Comparison of ENCODE assay signal across 2 cellular contexts in genomic region chr6:20773822-20774221, GRCh38.
A peak's percentile ranks its signal among the peaks of the same experiment; 100 is the strongest.
TF ChIP-seq lines count a peak whose summit lies in the region.

No MANE protein-coding gene starts in this region.

TF ChIP-seq in liver, 16 proteins besides CTCF, POLR2A, EP300 and RAD21 (continued from another document):
- TF ChIP-seq, protein P1, sequence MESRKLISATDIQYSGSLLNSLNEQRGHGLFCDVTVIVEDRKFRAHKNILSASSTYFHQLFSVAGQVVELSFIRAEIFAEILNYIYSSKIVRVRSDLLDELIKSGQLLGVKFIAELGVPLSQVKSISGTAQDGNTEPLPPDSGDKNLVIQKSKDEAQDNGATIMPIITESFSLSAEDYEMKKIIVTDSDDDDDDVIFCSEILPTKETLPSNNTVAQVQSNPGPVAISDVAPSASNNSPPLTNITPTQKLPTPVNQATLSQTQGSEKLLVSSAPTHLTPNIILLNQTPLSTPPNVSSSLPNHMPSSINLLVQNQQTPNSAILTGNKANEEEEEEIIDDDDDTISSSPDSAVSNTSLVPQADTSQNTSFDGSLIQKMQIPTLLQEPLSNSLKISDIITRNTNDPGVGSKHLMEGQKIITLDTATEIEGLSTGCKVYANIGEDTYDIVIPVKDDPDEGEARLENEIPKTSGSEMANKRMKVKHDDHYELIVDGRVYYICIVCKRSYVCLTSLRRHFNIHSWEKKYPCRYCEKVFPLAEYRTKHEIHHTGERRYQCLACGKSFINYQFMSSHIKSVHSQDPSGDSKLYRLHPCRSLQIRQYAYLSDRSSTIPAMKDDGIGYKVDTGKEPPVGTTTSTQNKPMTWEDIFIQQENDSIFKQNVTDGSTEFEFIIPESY (IDR thresholded peaks at IDR 0.05): peak; percentile 64
- TF ChIP-seq NR2F2 (IDR thresholded peaks at IDR 0.05) (peak; percentile 64), GABPA (IDR thresholded peaks at IDR 0.05 in 1 of 2, conservative IDR thresholded peaks at IDR 0.05 in 1 of 2) (no peak), FOXA1 (IDR thresholded peaks at IDR 0.05) (peak; percentile 83), HNF4G (IDR thresholded peaks at IDR 0.05) (peak; percentile 73), YY1 (IDR thresholded peaks at IDR 0.05) (peak; percentile 68), TAF1 (conservative IDR thresholded peaks at IDR 0.05) (no peak), ATF3 (IDR thresholded peaks at IDR 0.05) (peak; percentile 45), SP1 (IDR thresholded peaks at IDR 0.05) (peak; percentile 75)
- TF ChIP-seq, protein P2, sequence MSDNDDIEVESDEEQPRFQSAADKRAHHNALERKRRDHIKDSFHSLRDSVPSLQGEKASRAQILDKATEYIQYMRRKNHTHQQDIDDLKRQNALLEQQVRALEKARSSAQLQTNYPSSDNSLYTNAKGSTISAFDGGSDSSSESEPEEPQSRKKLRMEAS (IDR thresholded peaks at IDR 0.05): peak; percentile 72
- TF ChIP-seq, protein P3, sequence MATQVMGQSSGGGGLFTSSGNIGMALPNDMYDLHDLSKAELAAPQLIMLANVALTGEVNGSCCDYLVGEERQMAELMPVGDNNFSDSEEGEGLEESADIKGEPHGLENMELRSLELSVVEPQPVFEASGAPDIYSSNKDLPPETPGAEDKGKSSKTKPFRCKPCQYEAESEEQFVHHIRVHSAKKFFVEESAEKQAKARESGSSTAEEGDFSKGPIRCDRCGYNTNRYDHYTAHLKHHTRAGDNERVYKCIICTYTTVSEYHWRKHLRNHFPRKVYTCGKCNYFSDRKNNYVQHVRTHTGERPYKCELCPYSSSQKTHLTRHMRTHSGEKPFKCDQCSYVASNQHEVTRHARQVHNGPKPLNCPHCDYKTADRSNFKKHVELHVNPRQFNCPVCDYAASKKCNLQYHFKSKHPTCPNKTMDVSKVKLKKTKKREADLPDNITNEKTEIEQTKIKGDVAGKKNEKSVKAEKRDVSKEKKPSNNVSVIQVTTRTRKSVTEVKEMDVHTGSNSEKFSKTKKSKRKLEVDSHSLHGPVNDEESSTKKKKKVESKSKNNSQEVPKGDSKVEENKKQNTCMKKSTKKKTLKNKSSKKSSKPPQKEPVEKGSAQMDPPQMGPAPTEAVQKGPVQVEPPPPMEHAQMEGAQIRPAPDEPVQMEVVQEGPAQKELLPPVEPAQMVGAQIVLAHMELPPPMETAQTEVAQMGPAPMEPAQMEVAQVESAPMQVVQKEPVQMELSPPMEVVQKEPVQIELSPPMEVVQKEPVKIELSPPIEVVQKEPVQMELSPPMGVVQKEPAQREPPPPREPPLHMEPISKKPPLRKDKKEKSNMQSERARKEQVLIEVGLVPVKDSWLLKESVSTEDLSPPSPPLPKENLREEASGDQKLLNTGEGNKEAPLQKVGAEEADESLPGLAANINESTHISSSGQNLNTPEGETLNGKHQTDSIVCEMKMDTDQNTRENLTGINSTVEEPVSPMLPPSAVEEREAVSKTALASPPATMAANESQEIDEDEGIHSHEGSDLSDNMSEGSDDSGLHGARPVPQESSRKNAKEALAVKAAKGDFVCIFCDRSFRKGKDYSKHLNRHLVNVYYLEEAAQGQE (IDR thresholded peaks at IDR 0.05): peak; percentile 40

TF ChIP-seq in HepG2, 621 proteins besides CTCF, POLR2A, EP300 and RAD21 (continued from another document):
- TF ChIP-seq, protein P4, sequence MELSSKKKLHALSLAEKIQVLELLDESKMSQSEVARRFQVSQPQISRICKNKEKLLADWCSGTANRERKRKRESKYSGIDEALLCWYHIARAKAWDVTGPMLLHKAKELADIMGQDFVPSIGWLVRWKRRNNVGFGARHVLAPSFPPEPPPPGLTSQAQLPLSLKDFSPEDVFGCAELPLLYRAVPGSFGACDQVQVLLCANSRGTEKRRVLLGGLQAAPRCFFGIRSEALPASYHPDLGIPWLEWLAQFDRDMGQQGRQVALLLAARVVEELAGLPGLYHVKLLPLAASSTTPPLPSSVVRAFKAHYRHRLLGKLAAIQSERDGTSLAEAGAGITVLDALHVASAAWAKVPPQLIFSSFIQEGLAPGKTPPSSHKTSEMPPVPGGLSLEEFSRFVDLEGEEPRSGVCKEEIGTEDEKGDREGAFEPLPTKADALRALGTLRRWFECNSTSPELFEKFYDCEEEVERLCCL (CRISPR knock-in tag; IDR thresholded peaks at IDR 0.05; ENCODE audit: borderline replicate concordance): no peak
- TF ChIP-seq HCFC1 (IDR thresholded peaks at IDR 0.05; ENCODE audit: low read depth, low read length) (no peak), HOXA9 (CRISPR knock-in tag; IDR thresholded peaks at IDR 0.05; ENCODE audit: borderline replicate concordance) (no peak), ZNF724P (CRISPR knock-in tag; IDR thresholded peaks at IDR 0.05; ENCODE audit: borderline replicate concordance) (no peak), SIX1 (CRISPR knock-in tag; IDR thresholded peaks at IDR 0.05; ENCODE audit: borderline replicate concordance) (no peak), MXI1 (IDR thresholded peaks at IDR 0.05; ENCODE audit: borderline replicate concordance, low read depth, low read length) (no peak), ZNF224 (CRISPR knock-in tag; IDR thresholded peaks at IDR 0.05) (no peak)
- TF ChIP-seq, protein P5, sequence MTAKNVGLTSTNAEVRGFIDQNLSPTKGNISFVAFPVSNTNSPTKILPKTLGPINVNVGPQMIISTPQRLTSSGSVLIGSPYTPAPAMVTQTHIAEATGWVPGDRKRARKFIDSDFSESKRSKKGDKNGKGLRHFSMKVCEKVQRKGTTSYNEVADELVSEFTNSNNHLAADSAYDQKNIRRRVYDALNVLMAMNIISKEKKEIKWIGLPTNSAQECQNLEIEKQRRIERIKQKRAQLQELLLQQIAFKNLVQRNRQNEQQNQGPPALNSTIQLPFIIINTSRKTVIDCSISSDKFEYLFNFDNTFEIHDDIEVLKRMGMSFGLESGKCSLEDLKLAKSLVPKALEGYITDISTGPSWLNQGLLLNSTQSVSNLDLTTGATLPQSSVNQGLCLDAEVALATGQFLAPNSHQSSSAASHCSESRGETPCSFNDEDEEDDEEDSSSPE (CRISPR knock-in tag; IDR thresholded peaks at IDR 0.05): no peak
